ENCODE assay signal across 2 cellular contexts in genomic region chr16:73171901-73172619, GRCh38.
TF ChIP-seq lines count a peak whose summit lies in the region.

No MANE protein-coding gene starts in this region.

TF ChIP-seq in liver, 16 proteins besides CTCF, POLR2A, EP300 and RAD21 (continued from another document):
- TF ChIP-seq RXRA (IDR thresholded peaks at IDR 0.05): no peak
- TF ChIP-seq TAF1 (conservative IDR thresholded peaks at IDR 0.05): no peak
- no peak for TF ChIP-seq EGR1 (IDR thresholded peaks at IDR 0.05; ENCODE audit: low read depth in 2 of 2)
- TF ChIP-seq YY1 (IDR thresholded peaks at IDR 0.05): no peak
- TF ChIP-seq NR2F2 (IDR thresholded peaks at IDR 0.05): no peak
- TF ChIP-seq HNF4G (IDR thresholded peaks at IDR 0.05): no peak
- TF ChIP-seq, protein P1, sequence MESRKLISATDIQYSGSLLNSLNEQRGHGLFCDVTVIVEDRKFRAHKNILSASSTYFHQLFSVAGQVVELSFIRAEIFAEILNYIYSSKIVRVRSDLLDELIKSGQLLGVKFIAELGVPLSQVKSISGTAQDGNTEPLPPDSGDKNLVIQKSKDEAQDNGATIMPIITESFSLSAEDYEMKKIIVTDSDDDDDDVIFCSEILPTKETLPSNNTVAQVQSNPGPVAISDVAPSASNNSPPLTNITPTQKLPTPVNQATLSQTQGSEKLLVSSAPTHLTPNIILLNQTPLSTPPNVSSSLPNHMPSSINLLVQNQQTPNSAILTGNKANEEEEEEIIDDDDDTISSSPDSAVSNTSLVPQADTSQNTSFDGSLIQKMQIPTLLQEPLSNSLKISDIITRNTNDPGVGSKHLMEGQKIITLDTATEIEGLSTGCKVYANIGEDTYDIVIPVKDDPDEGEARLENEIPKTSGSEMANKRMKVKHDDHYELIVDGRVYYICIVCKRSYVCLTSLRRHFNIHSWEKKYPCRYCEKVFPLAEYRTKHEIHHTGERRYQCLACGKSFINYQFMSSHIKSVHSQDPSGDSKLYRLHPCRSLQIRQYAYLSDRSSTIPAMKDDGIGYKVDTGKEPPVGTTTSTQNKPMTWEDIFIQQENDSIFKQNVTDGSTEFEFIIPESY (IDR thresholded peaks at IDR 0.05): no peak
- TF ChIP-seq HNF4A (conservative IDR thresholded peaks at IDR 0.05): no peak
- TF ChIP-seq FOXA1 (IDR thresholded peaks at IDR 0.05): no peak
- no peak for TF ChIP-seq REST (IDR thresholded peaks at IDR 0.05)
- no peak for TF ChIP-seq ATF3 (IDR thresholded peaks at IDR 0.05)
- TF ChIP-seq, protein P2, sequence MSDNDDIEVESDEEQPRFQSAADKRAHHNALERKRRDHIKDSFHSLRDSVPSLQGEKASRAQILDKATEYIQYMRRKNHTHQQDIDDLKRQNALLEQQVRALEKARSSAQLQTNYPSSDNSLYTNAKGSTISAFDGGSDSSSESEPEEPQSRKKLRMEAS (IDR thresholded peaks at IDR 0.05): no peak
TF ChIP-seq in liver: peak in this region for 0.

TF ChIP-seq in HepG2, 621 proteins besides CTCF, POLR2A, EP300 and RAD21:
- no peak for TF ChIP-seq ZNF414 (CRISPR knock-in tag; IDR thresholded peaks at IDR 0.05)
- no peak for TF ChIP-seq CREM (IDR thresholded peaks at IDR 0.05)
- TF ChIP-seq CREM (CRISPR knock-in tag; IDR thresholded peaks at IDR 0.05): no peak
